In the genomic region with DNA sequence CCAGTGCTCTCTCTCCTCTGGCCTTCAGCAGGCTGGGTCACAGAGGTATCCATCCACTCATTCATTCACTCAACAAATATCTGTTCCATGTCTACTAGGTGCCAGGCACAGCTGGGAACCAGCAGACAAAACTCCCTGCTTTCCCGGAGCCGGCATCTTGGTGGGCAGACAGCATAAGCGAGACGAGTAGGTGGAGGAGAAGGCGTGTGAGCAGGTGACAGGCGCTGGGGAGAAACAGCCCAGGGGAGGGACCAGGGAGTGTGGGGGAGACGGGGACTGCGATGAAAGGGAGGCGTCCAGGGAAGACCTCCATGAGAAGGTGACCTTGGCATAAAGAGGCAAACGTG, we compare ENCODE assay signal across 11 cellular contexts. TPM values are rescaled to one million over a fixed set of nuclear protein-coding genes. Genes with fewer than 3 reads are reported as not detected.
DNase-seq lines count a peak whose midpoint lies in the region; ATAC-seq and TF ChIP-seq lines count a peak whose summit lies in the region.
"Had no signal": no experiment of that assay in that cellular context is flagged by ENCODE, and none has a peak within 500 bp of the region (broad histone marks: within the 10 kb centered on the region; RNA-seq: fewer than 3 reads in every experiment).

No MANE protein-coding gene starts in this region.

- no peaks in the 10 kb centered on the region for H3K27me3 Mint-ChIP-seq in CD4-positive, alpha-beta memory T cell
- H3K27me3 Mint-ChIP-seq in WTC11 (ENCODE audit: low read depth), result peaks cover 5% of the 10 kb centered on the region
- H3K27me3 Mint-ChIP-seq in endothelial cell (ENCODE audit: unreplicated experiment), result peaks cover 7% of the 10 kb centered on the region

- ATAC-seq in WTC11 (no peak), HG02870 (IDR thresholded peaks at IDR 0.05; ENCODE audit: unreplicated experiment) (no peak), HG02938 (IDR thresholded peaks at IDR 0.05; ENCODE audit: unreplicated experiment) (no peak)

- H3K4me1 ChIP-seq in BE2C, result peaks cover 3% of the 10 kb centered on the region; the same call in 1 of the 2 replicates
- H3K4me1 ChIP-seq in CD4-positive, alpha-beta memory T cell (ENCODE audit: insufficient read depth, low read length), result peaks cover 71% of the 10 kb centered on the region

- H3K27me3 ChIP-seq in BE2C, result no peaks in the 10 kb centered on the region
- H3K27me3 ChIP-seq in CD4-positive, alpha-beta memory T cell (ENCODE audit: insufficient read depth, low read length), result no peaks in the 10 kb centered on the region

- CTCF ChIA-PET in CD4-positive, alpha-beta memory T cell (lab: Charles Lee; ENCODE audit: partially characterized antibody), result interaction anchor here (1.6 kb wide), 1 partner anchor 9 kb away, joined by 4 read pairs; no protein-coding TSS in a partner anchor
- CTCF ChIA-PET in WTC11 (lab: Charles Lee), result interaction anchor here (0.7 to 3.2 kb wide), 46 partner anchors 8 to 406 kb away, joined by 3 to 46 read pairs (median 6); a partner anchor contains a TSS

- H3K9me3 Mint-ChIP-seq in CD4-positive, alpha-beta memory T cell, result no peaks in the 10 kb centered on the region
- H3K9me3 Mint-ChIP-seq in WTC11 (no peaks in the 10 kb centered on the region), endothelial cell (ENCODE audit: unreplicated experiment) (no peaks in the 10 kb centered on the region)

- H3K27ac Mint-ChIP-seq in CD4-positive, alpha-beta memory T cell, result peak overlapping the region in 6 of 7 donors; percentile 38 to 75 (median 70)
- peak overlapping the region; percentile 60; the same call in 1 of the 2 replicates for H3K27ac Mint-ChIP-seq in WTC11
- H3K27ac Mint-ChIP-seq in endothelial cell (ENCODE audit: unreplicated experiment), result no peak overlapping the region

- no peak for TF ChIP-seq CTCF in BE2C (IDR thresholded peaks at IDR 0.05; ENCODE audit: low read depth, low read length)
- no peak for TF ChIP-seq CTCF in WTC11 (IDR thresholded peaks at IDR 0.05)
- no peak for TF ChIP-seq CTCF in endothelial cell (IDR thresholded peaks at IDR 0.05; ENCODE audit: unreplicated experiment)

- DNase-seq in BE2C (no peak), WTC11 (ENCODE audit: low spot score) (no peak), left kidney (ENCODE audit: low read depth, low spot score) (peak; percentile 48), foreskin melanocyte (no peak), endothelial cell (ENCODE audit: low spot score) (no peak)
- no peak for DNase-seq in CD4-positive, alpha-beta memory T cell
- DNase-seq: SW 1271 had no signal

- no peaks in the 10 kb centered on the region for H3K9me3 ChIP-seq in BE2C
- H3K9me3 ChIP-seq in CD4-positive, alpha-beta memory T cell (ENCODE audit: control insufficient read depth in 1 of 2, low read length in 2 of 2), result no peaks in the 10 kb centered on the region

- H3K36me3 ChIP-seq in BE2C, result no peaks in the 10 kb centered on the region
- H3K36me3 ChIP-seq in CD4-positive, alpha-beta memory T cell (ENCODE audit: insufficient read depth, low read length), result peaks cover 8% of the 10 kb centered on the region

- intact Hi-C loops in CD4-positive, alpha-beta memory T cell (cut with micrococcal nuclease), result no loop called here

- H3K4me1 Mint-ChIP-seq in CD4-positive, alpha-beta memory T cell, result peaks cover 44 to 92% (median 62%) of the 10 kb centered on the region in 4 donors
- H3K4me1 Mint-ChIP-seq in WTC11 (peaks cover 17% of the 10 kb centered on the region), endothelial cell (ENCODE audit: unreplicated experiment) (no peaks in the 10 kb centered on the region)

- H3K36me3 Mint-ChIP-seq in CD4-positive, alpha-beta memory T cell, result peaks cover 22 to 49% of the 10 kb centered on the region in 2 donors
- H3K36me3 Mint-ChIP-seq in WTC11, result no peaks in the 10 kb centered on the region
- H3K36me3 Mint-ChIP-seq in endothelial cell (ENCODE audit: low read depth, unreplicated experiment), result no peaks in the 10 kb centered on the region

- peak overlapping the region in 5 of 8 donors; percentile 4 to 55 (median 41) for H3K4me3 Mint-ChIP-seq in CD4-positive, alpha-beta memory T cell
- H3K4me3 Mint-ChIP-seq in WTC11, result no peak overlapping the region
- no peak overlapping the region for H3K4me3 Mint-ChIP-seq in endothelial cell (ENCODE audit: unreplicated experiment)

- no peak overlapping the region for H3K27ac ChIP-seq in CD4-positive, alpha-beta memory T cell (ENCODE audit: low read depth, low read length)
- H3K27ac ChIP-seq: coronary artery, PC-9 had no signal

- H3K4me3 ChIP-seq in BE2C (ENCODE audit: low read depth, low read length), result 0 out of 2 replicates have a peak overlapping the region, but pooled peaks have one; percentile 50
- no peak overlapping the region for H3K4me3 ChIP-seq in CD4-positive, alpha-beta memory T cell (ENCODE audit: low read length in 2 of 2)
- H3K4me3 ChIP-seq: coronary artery, PC-9 had no signal

- POLR2A ChIA-PET in CD4-positive, alpha-beta memory T cell (lab: Charles Lee; ENCODE audit: partially characterized antibody), result interaction anchor here (1.5 to 4.1 kb wide), 3 partner anchors 9 to 54 kb away, joined by 4 to 15 read pairs (median 6); a partner anchor contains a TSS
- POLR2A ChIA-PET in WTC11 (lab: Charles Lee), result no interaction called here

TF ChIP-seq in WTC11, 78 proteins besides CTCF, POLR2A, EP300 and RAD21 (continues in another document):
- no peak for TF ChIP-seq ZNF232 (CRISPR knock-in tag; IDR thresholded peaks at IDR 0.05)
- TF ChIP-seq CBFB (CRISPR knock-in tag; IDR thresholded peaks at IDR 0.05; ENCODE audit: low read depth), result no peak
- TF ChIP-seq FOXJ3 (CRISPR knock-in tag; IDR thresholded peaks at IDR 0.05; ENCODE audit: borderline replicate concordance), result no peak
- TF ChIP-seq JAZF1 (CRISPR knock-in tag; IDR thresholded peaks at IDR 0.05), result no peak
- TF ChIP-seq ZNF138 (CRISPR knock-in tag; conservative IDR thresholded peaks at IDR 0.05), result no peak
- TF ChIP-seq OVOL2 (CRISPR knock-in tag; IDR thresholded peaks at IDR 0.05; ENCODE audit: borderline replicate concordance), result no peak
- TF ChIP-seq GABPB1 (CRISPR knock-in tag; IDR thresholded peaks at IDR 0.05), result no peak
- no peak for TF ChIP-seq RORB (CRISPR knock-in tag; IDR thresholded peaks at IDR 0.05)
- TF ChIP-seq, protein P1, sequence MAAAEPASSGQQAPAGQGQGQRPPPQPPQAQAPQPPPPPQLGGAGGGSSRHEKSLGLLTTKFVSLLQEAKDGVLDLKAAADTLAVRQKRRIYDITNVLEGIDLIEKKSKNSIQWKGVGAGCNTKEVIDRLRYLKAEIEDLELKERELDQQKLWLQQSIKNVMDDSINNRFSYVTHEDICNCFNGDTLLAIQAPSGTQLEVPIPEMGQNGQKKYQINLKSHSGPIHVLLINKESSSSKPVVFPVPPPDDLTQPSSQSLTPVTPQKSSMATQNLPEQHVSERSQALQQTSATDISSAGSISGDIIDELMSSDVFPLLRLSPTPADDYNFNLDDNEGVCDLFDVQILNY (CRISPR knock-in tag; IDR thresholded peaks at IDR 0.05), result no peak
- no peak for TF ChIP-seq ZNF396 (CRISPR knock-in tag; IDR thresholded peaks at IDR 0.05; ENCODE audit: borderline replicate concordance)
- no peak for TF ChIP-seq JUN (CRISPR knock-in tag; IDR thresholded peaks at IDR 0.05)
- TF ChIP-seq, protein P2, sequence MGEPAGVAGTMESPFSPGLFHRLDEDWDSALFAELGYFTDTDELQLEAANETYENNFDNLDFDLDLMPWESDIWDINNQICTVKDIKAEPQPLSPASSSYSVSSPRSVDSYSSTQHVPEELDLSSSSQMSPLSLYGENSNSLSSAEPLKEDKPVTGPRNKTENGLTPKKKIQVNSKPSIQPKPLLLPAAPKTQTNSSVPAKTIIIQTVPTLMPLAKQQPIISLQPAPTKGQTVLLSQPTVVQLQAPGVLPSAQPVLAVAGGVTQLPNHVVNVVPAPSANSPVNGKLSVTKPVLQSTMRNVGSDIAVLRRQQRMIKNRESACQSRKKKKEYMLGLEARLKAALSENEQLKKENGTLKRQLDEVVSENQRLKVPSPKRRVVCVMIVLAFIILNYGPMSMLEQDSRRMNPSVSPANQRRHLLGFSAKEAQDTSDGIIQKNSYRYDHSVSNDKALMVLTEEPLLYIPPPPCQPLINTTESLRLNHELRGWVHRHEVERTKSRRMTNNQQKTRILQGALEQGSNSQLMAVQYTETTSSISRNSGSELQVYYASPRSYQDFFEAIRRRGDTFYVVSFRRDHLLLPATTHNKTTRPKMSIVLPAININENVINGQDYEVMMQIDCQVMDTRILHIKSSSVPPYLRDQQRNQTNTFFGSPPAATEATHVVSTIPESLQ (CRISPR knock-in tag; IDR thresholded peaks at IDR 0.05), result no peak
- TF ChIP-seq, protein P3, sequence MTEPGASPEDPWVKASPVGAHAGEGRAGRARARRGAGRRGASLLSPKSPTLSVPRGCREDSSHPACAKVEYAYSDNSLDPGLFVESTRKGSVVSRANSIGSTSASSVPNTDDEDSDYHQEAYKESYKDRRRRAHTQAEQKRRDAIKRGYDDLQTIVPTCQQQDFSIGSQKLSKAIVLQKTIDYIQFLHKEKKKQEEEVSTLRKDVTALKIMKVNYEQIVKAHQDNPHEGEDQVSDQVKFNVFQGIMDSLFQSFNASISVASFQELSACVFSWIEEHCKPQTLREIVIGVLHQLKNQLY (CRISPR knock-in tag; IDR thresholded peaks at IDR 0.05), result no peak
- TF ChIP-seq, protein P4, sequence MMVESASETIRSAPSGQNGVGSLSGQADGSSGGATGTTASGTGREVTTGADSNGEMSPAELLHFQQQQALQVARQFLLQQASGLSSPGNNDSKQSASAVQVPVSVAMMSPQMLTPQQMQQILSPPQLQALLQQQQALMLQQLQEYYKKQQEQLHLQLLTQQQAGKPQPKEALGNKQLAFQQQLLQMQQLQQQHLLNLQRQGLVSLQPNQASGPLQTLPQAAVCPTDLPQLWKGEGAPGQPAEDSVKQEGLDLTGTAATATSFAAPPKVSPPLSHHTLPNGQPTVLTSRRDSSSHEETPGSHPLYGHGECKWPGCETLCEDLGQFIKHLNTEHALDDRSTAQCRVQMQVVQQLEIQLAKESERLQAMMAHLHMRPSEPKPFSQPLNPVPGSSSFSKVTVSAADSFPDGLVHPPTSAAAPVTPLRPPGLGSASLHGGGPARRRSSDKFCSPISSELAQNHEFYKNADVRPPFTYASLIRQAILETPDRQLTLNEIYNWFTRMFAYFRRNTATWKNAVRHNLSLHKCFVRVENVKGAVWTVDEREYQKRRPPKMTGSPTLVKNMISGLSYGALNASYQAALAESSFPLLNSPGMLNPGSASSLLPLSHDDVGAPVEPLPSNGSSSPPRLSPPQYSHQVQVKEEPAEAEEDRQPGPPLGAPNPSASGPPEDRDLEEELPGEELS (CRISPR knock-in tag; IDR thresholded peaks at IDR 0.05), result no peak

RNA-seq across cellular contexts. Expression of a gene that starts 11.0 kb away (rescaled TPM):
- polyA plus RNA-seq in BE2C (2012; ENCODE audit: insufficient read depth, insufficient read length, low read depth), result 19.1 TPM
- 100 to 1,000 TPM; 188 to 197 TPM for total RNA-seq in CD4-positive, alpha-beta memory T cell
- 10 to 100 TPM; 20.9 to 53.6 TPM for polyA plus RNA-seq in CD4-positive, alpha-beta memory T cell
- total RNA-seq in WTC11 (2021), result 9.3 to 10.3 TPM (median 9.6 TPM) in 3 replicates
- 4.1 TPM for total RNA-seq in endothelial cell (ENCODE audit: unreplicated experiment)

RNA-seq across cellular contexts. Expression of a gene that starts 42.5 kb away (rescaled TPM):
- 13.0 TPM for polyA plus RNA-seq in BE2C (2012; ENCODE audit: insufficient read depth, insufficient read length, low read depth)
- 1 to 10 TPM; 7.6 to 9.6 TPM for total RNA-seq in CD4-positive, alpha-beta memory T cell
- polyA plus RNA-seq in CD4-positive, alpha-beta memory T cell, result 1 to 10 TPM; 1.0 to 1.1 TPM
- total RNA-seq in WTC11 (2021) (10.6 to 16.8 TPM (median 12.0 TPM) in 3 replicates), endothelial cell (ENCODE audit: unreplicated experiment) (15.3 TPM)

Comparison
In these comparisons a context has a peak if more than half of its experiments do, and no peak if none do; other contexts are left out.
1. H3K4me3 Mint-ChIP-seq: peak in CD4-positive, alpha-beta memory T cell (5 of 8); none in WTC11 (single experiment) and endothelial cell (single experiment).
2. RNA of a gene that starts 11.0 kb away (total RNA-seq): 188 to 197 TPM in CD4-positive, alpha-beta memory T cell; 9.3 to 10.3 TPM in WTC11 and 4.1 TPM in endothelial cell (single experiment); every median in the first group is over 10 times any median in the second.